In the genomic region with DNA sequence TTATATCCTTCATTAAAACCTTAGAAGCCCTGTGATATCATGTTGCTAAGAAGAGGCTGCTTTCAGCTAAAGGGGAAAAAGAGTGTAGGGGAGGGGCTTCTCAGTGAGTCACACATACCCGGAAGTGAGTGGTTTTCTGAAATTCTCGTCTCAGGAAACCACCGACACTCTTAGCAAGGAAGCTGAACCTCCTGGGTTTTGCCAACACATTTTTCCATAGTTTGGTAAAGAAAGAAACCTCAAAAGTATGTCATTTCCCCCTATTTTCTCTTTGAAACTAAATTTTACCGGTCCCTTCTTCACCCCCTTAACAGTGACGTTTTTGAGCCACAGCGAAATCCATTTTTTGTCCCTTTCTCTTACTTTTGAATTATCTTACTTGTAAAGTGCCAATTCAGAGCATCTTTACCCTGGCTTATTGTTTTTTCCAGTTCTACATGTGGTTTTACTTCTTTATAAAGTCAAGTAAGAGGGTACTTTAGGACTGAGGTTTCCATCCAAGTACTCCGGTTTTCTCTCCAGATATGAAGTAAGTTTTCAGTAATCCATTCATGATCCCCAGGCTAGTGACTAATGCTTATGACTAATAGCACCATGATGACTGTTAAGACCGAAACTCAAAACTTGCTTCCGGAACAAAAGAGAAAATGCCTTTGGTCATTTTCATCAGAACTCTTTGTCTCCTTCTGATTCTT, we compare ENCODE assay signal across 8 cellular contexts.
A peak's percentile ranks its signal among the peaks of the same experiment; 100 is the strongest.
DNase-seq lines count a peak whose midpoint lies in the region; ATAC-seq and TF ChIP-seq lines count a peak whose summit lies in the region.

No MANE protein-coding gene starts in this region.

- TF ChIP-seq POLR2A in erythroblast (IDR thresholded peaks at IDR 0.05; ENCODE audit: low read length) = peak; percentile 51

- DNase-seq in GM13977 (ENCODE audit: low spot score) (peak; percentile 56), NCI-H2227 treated with DMSO at 0.1 percent for 48 hours (lab: John Stamatoyannopoulos, UW) (peak; percentile 7), erythroblast (lab: John Stamatoyannopoulos, UW) (peak; percentile 61 to 75), type B pancreatic cell (ENCODE audit: extremely low spot score, unreplicated experiment) (no peak), NCI-H1092 treated with DMSO at 0.1 percent for 48 hours (lab: John Stamatoyannopoulos, UW) (no peak)
- DNase-seq in activated CD8-positive, alpha-beta memory T cell treated with anti-CD3 and anti-CD28 coated beads, Interleukin-2, amount 50 U/mL, for 1 hour (ENCODE audit: extremely low read depth) = peak; percentile 58

- in situ Hi-C loops in GM13977 (cut with MboI; ENCODE audit: low pct_unique_long_range_greater_than_20kb, low sequenced_read_pairs, unreplicated experiment) = no loop called here

- no peaks in the 10 kb centered on the region for H3K9me3 Mint-ChIP-seq in type B pancreatic cell

- H3K27me3 Mint-ChIP-seq in type B pancreatic cell = no peaks in the 10 kb centered on the region

- no peaks in the 10 kb centered on the region for H3K9me3 ChIP-seq in neuron (ENCODE audit: low read length)

- no peaks in the 10 kb centered on the region for H3K27me3 ChIP-seq in neuron (ENCODE audit: insufficient read depth, low read length)

- peaks cover 9% of the 10 kb centered on the region for H3K4me1 ChIP-seq in neuron (ENCODE audit: insufficient read depth, low read length)

- peak overlapping the region; percentile 30 for H3K4me3 Mint-ChIP-seq in type B pancreatic cell

- peak; percentile 92 for ATAC-seq in HG02642 (IDR thresholded peaks at IDR 0.05; ENCODE audit: poor library complexity, unreplicated experiment)

- TF ChIP-seq CTCF in GM13977 (IDR thresholded peaks at IDR 0.05; ENCODE audit: extremely low read depth, insufficient read depth, missing control alignments) (no peak), type B pancreatic cell (conservative IDR thresholded peaks at IDR 0.05) (no peak)

- peaks cover 3% of the 10 kb centered on the region for H3K36me3 Mint-ChIP-seq in type B pancreatic cell

- H3K27ac Mint-ChIP-seq in type B pancreatic cell = peak overlapping the region; percentile 88

- peak overlapping the region; percentile 65 for H2AFZ ChIP-seq in neuron (ENCODE audit: low read depth, low read length)

- H3K36me3 ChIP-seq in neuron (ENCODE audit: insufficient read depth, low read length) = no peaks in the 10 kb centered on the region

- H3K4me3 ChIP-seq in neuron (ENCODE audit: low read length) = peak overlapping the region; percentile 22

- peaks cover 16% of the 10 kb centered on the region for H3K4me1 Mint-ChIP-seq in type B pancreatic cell (ENCODE audit: unreplicated experiment)

Comparison
In these comparisons a context has a peak if more than half of its experiments do, and no peak if none do; other contexts are left out.
1. DNase-seq: peak in GM13977 (single experiment), NCI-H2227 treated with DMSO at 0.1 percent for 48 hours (single experiment), activated CD8-positive, alpha-beta memory T cell treated with anti-CD3 and anti-CD28 coated beads, Interleukin-2, amount 50 U/mL, for 1 hour (single experiment) and erythroblast (2 of 2); none in type B pancreatic cell (single experiment) and NCI-H1092 treated with DMSO at 0.1 percent for 48 hours (single experiment).